ENCODE assay signal across 9 cellular contexts in the genomic region with DNA sequence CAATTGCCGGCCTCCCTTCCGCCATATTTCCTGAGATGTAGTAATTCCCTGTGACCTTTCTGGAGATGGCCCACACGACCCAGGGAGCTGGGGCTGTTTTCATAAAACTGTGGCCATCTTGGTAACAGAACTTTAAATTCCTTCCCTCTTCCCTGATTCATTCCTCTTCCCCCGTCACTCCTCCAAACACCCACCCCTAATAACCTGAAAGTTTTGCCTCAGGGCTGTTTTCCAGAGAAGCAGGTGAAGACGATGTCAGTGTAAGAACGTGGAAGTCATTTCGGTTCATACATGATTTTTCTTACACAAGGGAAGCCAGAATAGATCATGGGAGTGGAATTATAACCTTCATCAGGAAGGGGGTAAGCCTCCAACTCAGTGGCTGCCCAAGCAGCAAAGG.
"Had no signal": no experiment of that assay in that cellular context is flagged by ENCODE, and none has a peak within 500 bp of the region (broad histone marks: within the 10 kb centered on the region; RNA-seq: fewer than 3 reads in every experiment).

No MANE protein-coding gene starts in this region.

- H3K36me3 ChIP-seq: HAP-1 had no signal

- H3K9me3 Mint-ChIP-seq: HFFc6 had no signal

- H3K27ac ChIP-seq: HL-60 had no signal

- H3K4me1 ChIP-seq: HAP-1 had no signal

- H3K4me3 Mint-ChIP-seq: HFFc6 had no signal

- H3K9me3 ChIP-seq: HAP-1 had no signal

- H3K27ac Mint-ChIP-seq: HFFc6 had no signal

- ATAC-seq: HCT116, HepG2 had no signal

- H3K4me3 ChIP-seq: HAP-1, K562 had no signal

- DNase-seq: GOT3, H7, HFFc6, KG1 had no signal
